ENCODE assay signal across 8 cellular contexts in genomic region chr17:63772801-63773271, GRCh38. TPM values are rescaled to one million over a fixed set of nuclear protein-coding genes. Genes with fewer than 3 reads are reported as not detected.
A peak's percentile ranks its signal among the peaks of the same experiment; 100 is the strongest.
DNase-seq lines count a peak whose midpoint lies in the region; ATAC-seq lines count a peak whose summit lies in the region.

No MANE protein-coding gene starts in this region.

- H3K4me1 ChIP-seq in BLaER1: peaks cover 52% of the 10 kb centered on the region

- H3K4me3 ChIP-seq in BLaER1 (peak overlapping the region; percentile 91), iPS-11a (ENCODE audit: low read depth, low read length) (peak overlapping the region; percentile 98)

- no peaks in the 10 kb centered on the region for H3K27me3 Mint-ChIP-seq in activated naive CD8-positive, alpha-beta T cell treated with anti-CD3 and anti-CD28 coated beads for 36 hours

- H3K36me3 Mint-ChIP-seq in activated naive CD8-positive, alpha-beta T cell treated with anti-CD3 and anti-CD28 coated beads for 36 hours: peaks cover 44% of the 10 kb centered on the region
- H3K36me3 Mint-ChIP-seq in stimulated activated effector memory CD8-positive, alpha-beta T cell treated with anti-CD3 and anti-CD28 coated beads, Interleukin-12 subunit alpha, Interleukin-12 subunit beta, amount 100 ng/mL, for 72 hours: peaks cover 88% of the 10 kb centered on the region

- no peaks in the 10 kb centered on the region for H3K9me3 ChIP-seq in BLaER1

- ATAC-seq in stimulated activated effector memory CD8-positive, alpha-beta T cell treated with anti-CD3 and anti-CD28 coated beads, Interleukin-12 subunit alpha, Interleukin-12 subunit beta, amount 100 ng/mL, for 72 hours: no peak
- ATAC-seq in GM18868 (IDR thresholded peaks at IDR 0.05; ENCODE audit: unreplicated experiment) (no peak), GM21619 (IDR thresholded peaks at IDR 0.05; ENCODE audit: unreplicated experiment) (no peak)

- peak overlapping the region; percentile 97 for H3K4me2 ChIP-seq in BLaER1

- H3K4me3 Mint-ChIP-seq in activated naive CD8-positive, alpha-beta T cell treated with anti-CD3 and anti-CD28 coated beads for 36 hours: peak overlapping the region; percentile 96
- H3K4me3 Mint-ChIP-seq in stimulated activated effector memory CD8-positive, alpha-beta T cell treated with anti-CD3 and anti-CD28 coated beads, Interleukin-12 subunit alpha, Interleukin-12 subunit beta, amount 100 ng/mL, for 72 hours: peak overlapping the region; percentile 94

- H3K27me3 ChIP-seq in BLaER1: no peaks in the 10 kb centered on the region

- H3K9me3 Mint-ChIP-seq in activated naive CD8-positive, alpha-beta T cell treated with anti-CD3 and anti-CD28 coated beads for 36 hours: no peaks in the 10 kb centered on the region
- H3K9me3 Mint-ChIP-seq in stimulated activated effector memory CD8-positive, alpha-beta T cell treated with anti-CD3 and anti-CD28 coated beads, Interleukin-12 subunit alpha, Interleukin-12 subunit beta, amount 100 ng/mL, for 72 hours: no peaks in the 10 kb centered on the region

- peaks cover 91% of the 10 kb centered on the region for H4K20me1 ChIP-seq in BLaER1

- peaks cover 49% of the 10 kb centered on the region for H3K36me3 ChIP-seq in BLaER1

- peak; percentile 4 for DNase-seq in HT1080 (ENCODE audit: low read depth)
- DNase-seq in activated naive CD8-positive, alpha-beta T cell treated with anti-CD3 and anti-CD28 coated beads for 36 hours: no peak
- no peak for DNase-seq in stimulated activated effector memory CD8-positive, alpha-beta T cell treated with anti-CD3 and anti-CD28 coated beads, Interleukin-12 subunit alpha, Interleukin-12 subunit beta, amount 100 ng/mL, for 72 hours (ENCODE audit: low spot score in 2 of 2)
- no peak for DNase-seq in activated CD4-positive, alpha-beta T cell treated with anti-CD3 and anti-CD28 coated beads, Interleukin-2, amount 50 U/mL, for 1 hour

- peaks cover 44% of the 10 kb centered on the region for H3K4me1 Mint-ChIP-seq in activated naive CD8-positive, alpha-beta T cell treated with anti-CD3 and anti-CD28 coated beads for 36 hours
- peaks cover 40% of the 10 kb centered on the region for H3K4me1 Mint-ChIP-seq in stimulated activated effector memory CD8-positive, alpha-beta T cell treated with anti-CD3 and anti-CD28 coated beads, Interleukin-12 subunit alpha, Interleukin-12 subunit beta, amount 100 ng/mL, for 72 hours

- peak overlapping the region; percentile 95 for H3K27ac ChIP-seq in BLaER1

- peak overlapping the region; percentile 97 for H3K9ac ChIP-seq in BLaER1

- peak overlapping the region; percentile 99 for H3K27ac Mint-ChIP-seq in activated naive CD8-positive, alpha-beta T cell treated with anti-CD3 and anti-CD28 coated beads for 36 hours
- H3K27ac Mint-ChIP-seq in stimulated activated effector memory CD8-positive, alpha-beta T cell treated with anti-CD3 and anti-CD28 coated beads, Interleukin-12 subunit alpha, Interleukin-12 subunit beta, amount 100 ng/mL, for 72 hours: peak overlapping the region; percentile 98

RNA-seq across cellular contexts. Expression of gene CCDC47, which starts 0.6 kb away (rescaled TPM):
- total RNA-seq in HT1080 (2014; rRNA removed; shearing (Covaris generic)): 52.1 and 78.0 TPM in 2 replicates
- 52.7 and 55.7 TPM in 2 replicates for polyA plus RNA-seq in HT1080 (2015; cell fraction: cytosol; rRNA removed)
- polyA plus RNA-seq in HT1080 (2015; cell fraction: nucleus; rRNA removed): 95.1 and 103 TPM in 2 replicates
- total RNA-seq in activated naive CD8-positive, alpha-beta T cell treated with anti-CD3 and anti-CD28 coated beads for 36 hours: 10 to 100 TPM; 91.6 to 93.5 TPM

RNA-seq across cellular contexts. Expression of gene DDX42, which starts 1.1 kb away (rescaled TPM):
- total RNA-seq in HT1080 (2014; rRNA removed; shearing (Covaris generic)): 36.9 and 44.9 TPM in 2 replicates
- polyA plus RNA-seq in HT1080 (2015; cell fraction: cytosol; rRNA removed): 51.9 and 56.1 TPM in 2 replicates
- polyA plus RNA-seq in HT1080 (2015; cell fraction: nucleus; rRNA removed): 206 and 214 TPM in 2 replicates
- 100 to 1,000 TPM; 105 to 107 TPM for total RNA-seq in activated naive CD8-positive, alpha-beta T cell treated with anti-CD3 and anti-CD28 coated beads for 36 hours

RNA-seq across cellular contexts. Expression of gene STRADA, which starts 31.2 kb away (rescaled TPM):
- 13.2 and 13.8 TPM in 2 replicates for total RNA-seq in HT1080 (2014; rRNA removed; shearing (Covaris generic))
- polyA plus RNA-seq in HT1080 (2015; cell fraction: cytosol; rRNA removed): 14.9 and 15.5 TPM in 2 replicates
- 40.3 and 58.5 TPM in 2 replicates for polyA plus RNA-seq in HT1080 (2015; cell fraction: nucleus; rRNA removed)
- 10 to 100 TPM; 39.1 to 40.9 TPM for total RNA-seq in activated naive CD8-positive, alpha-beta T cell treated with anti-CD3 and anti-CD28 coated beads for 36 hours

RNA-seq across cellular contexts. Expression of gene PSMC5, which starts 54.4 kb away (rescaled TPM):
- total RNA-seq in HT1080 (2014; rRNA removed; shearing (Covaris generic)): 79.2 and 110 TPM in 2 replicates
- polyA plus RNA-seq in HT1080 (2015; cell fraction: cytosol; rRNA removed): 207 and 232 TPM in 2 replicates
- polyA plus RNA-seq in HT1080 (2015; cell fraction: nucleus; rRNA removed): 180 and 186 TPM in 2 replicates
- total RNA-seq in activated naive CD8-positive, alpha-beta T cell treated with anti-CD3 and anti-CD28 coated beads for 36 hours: 100 to 1,000 TPM; 178 to 187 TPM

RNA-seq across cellular contexts. Expression of gene FTSJ3, which starts 54.6 kb away (rescaled TPM):
- total RNA-seq in HT1080 (2014; rRNA removed; shearing (Covaris generic)): 142 and 158 TPM in 2 replicates
- polyA plus RNA-seq in HT1080 (2015; cell fraction: cytosol; rRNA removed): 39.5 and 40.2 TPM in 2 replicates
- polyA plus RNA-seq in HT1080 (2015; cell fraction: nucleus; rRNA removed): 125 TPM in 2 replicates
- total RNA-seq in activated naive CD8-positive, alpha-beta T cell treated with anti-CD3 and anti-CD28 coated beads for 36 hours: 10 to 100 TPM; 91.2 to 91.5 TPM
